In the genomic region with DNA sequence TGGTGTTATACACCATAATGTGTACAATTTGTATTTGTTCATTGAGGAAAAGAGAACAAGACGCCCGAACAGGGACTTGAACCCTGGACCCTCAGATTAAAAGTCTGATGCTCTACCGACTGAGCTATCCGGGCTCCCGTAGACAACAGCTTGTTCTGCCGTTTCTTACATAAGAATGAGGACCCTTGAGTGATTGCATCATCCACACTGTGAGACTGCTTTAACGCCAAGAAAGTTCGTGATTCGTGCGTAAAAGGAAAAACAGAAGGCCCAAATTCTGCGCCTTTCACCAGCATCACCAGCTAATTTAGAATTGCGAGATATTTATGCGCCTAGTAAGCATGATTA, we compare ENCODE assay signal across 8 cellular contexts. TPM values are rescaled to one million over a fixed set of nuclear protein-coding genes. Genes with fewer than 3 reads are reported as not detected.
DNase-seq lines count a peak whose midpoint lies in the region; ATAC-seq, FAIRE-seq and TF ChIP-seq lines count a peak whose summit lies in the region.

No MANE protein-coding gene starts in this region.

- H3K9me3 ChIP-seq in right atrium auricular region: no peaks in the 10 kb centered on the region

- no peaks in the 10 kb centered on the region for H3K36me3 ChIP-seq in right atrium auricular region

- peak overlapping the region; percentile 87 to 92 for H3K27ac ChIP-seq in right atrium auricular region

- peak; percentile 65 for ATAC-seq in HG02852 (IDR thresholded peaks at IDR 0.05; ENCODE audit: unreplicated experiment)

- FAIRE-seq in urothelium cell line (lab: Jason Lieb, UNC): no peak

- H3K27me3 ChIP-seq in right atrium auricular region: no peaks in the 10 kb centered on the region

- DNase-seq in NCI-H146 (lab: John Stamatoyannopoulos, UW) (peak; percentile 90), T follicular helper cell (ENCODE audit: low read depth) (peak; percentile 80), amniotic stem cell (lab: John Stamatoyannopoulos, UW) (peak; percentile 62), right atrium auricular region (ENCODE audit: low spot score) (peak; percentile 93), pulmonary artery endothelial cell (ENCODE audit: low read depth, low spot score) (peak; percentile 75), urothelium cell line (ENCODE audit: low spot score) (peak; percentile 45)

- H3K4me1 ChIP-seq in right atrium auricular region: peaks cover 0 to 12% of the 10 kb centered on the region in 2 donors

- no peak for TF ChIP-seq CTCF in GM12875 (IDR thresholded peaks at IDR 0.05; ENCODE audit: borderline replicate concordance, insufficient read depth, low read depth, low read length)
- TF ChIP-seq CTCF in right atrium auricular region (IDR thresholded peaks at IDR 0.05): no peak

- H3K4me3 ChIP-seq in GM12875 (ENCODE audit: low read depth, low read length): peak overlapping the region; percentile 50
- peak overlapping the region; percentile 59 for H3K4me3 ChIP-seq in right atrium auricular region

RNA-seq across cellular contexts. Expression of a gene that starts 9.3 kb away (rescaled TPM):
- total RNA-seq in right atrium auricular region (10 to 100 TPM; 18.1 to 18.3 TPM), pulmonary artery endothelial cell (17.3 and 23.0 TPM in 2 replicates)

RNA-seq across cellular contexts. Expression of a gene that starts 12.3 kb away (rescaled TPM):
- 10 to 100 TPM; 13.1 to 19.4 TPM for total RNA-seq in right atrium auricular region
- 22.4 and 25.0 TPM in 2 replicates for total RNA-seq in pulmonary artery endothelial cell

Comparison
In these comparisons a context has a peak if more than half of its experiments do, and no peak if none do; other contexts are left out.
1. Peak in every context shown above with its lines: DNase-seq, ATAC-seq, H3K4me3 ChIP-seq and H3K27ac ChIP-seq.